In the genomic region with DNA sequence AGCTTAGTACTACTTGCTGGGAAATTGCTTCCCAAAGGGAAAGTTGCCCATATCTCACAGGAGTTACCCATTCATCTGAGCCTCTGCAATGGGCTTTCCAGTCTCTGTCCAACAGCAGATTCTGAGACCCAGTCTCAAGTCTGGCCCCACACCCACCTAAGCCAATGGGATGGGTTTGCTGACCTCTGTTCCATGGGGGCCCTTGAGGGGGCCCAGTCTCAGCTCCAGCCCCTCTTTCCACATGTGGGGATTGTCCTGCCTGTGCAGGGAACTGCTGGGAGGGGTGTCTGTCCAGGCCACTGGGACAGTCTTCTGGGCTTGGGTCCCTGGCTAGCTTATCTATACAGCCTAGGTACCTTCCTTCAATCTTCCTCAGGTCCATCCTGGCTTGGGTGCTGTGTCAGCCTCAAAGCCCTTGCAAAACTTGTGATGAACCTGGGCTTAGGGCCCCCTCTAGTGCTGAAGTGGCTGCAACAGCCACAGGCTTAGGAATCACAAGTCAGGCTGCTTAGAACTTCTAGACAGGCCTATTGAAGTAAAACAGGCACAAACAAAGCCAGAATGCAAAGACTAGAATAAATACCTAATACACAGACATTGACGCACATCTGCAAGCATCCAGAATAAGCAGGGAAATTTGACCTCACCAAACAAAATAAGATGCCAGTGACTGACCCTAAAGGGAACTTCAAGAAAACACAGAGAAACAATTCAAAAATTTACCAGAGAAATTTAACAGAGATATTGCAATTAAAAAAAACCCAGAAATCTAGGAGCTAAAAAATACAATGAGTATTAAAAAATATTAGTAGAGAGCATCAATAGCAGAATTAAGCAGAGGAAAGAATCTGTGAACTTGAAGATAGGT, we compare ENCODE assay signal across 8 cellular contexts.
A peak's percentile ranks its signal among the peaks of the same experiment; 100 is the strongest.
DNase-seq lines count a peak whose midpoint lies in the region; ATAC-seq and TF ChIP-seq lines count a peak whose summit lies in the region.

No MANE protein-coding gene starts in this region.

- DNase-seq in NK-92 treated with Interleukin-12 subunit alpha and Interleukin-12 subunit beta, amount 100 ng/mL, for 24 hours (lab: John Stamatoyannopoulos, UW): peak; percentile 16
- DNase-seq in NK-92 (lab: John Stamatoyannopoulos, UW; ENCODE audit: unreplicated experiment) (no peak), NCI-H1092 (lab: John Stamatoyannopoulos, UW) (peak; percentile 35), astrocyte of the spinal cord (ENCODE audit: low read depth, low spot score) (peak; percentile 82), iPS-NIHi7 (ENCODE audit: extremely low spot score) (peak; percentile 83)
- peak; percentile 40 for DNase-seq in T-helper 2 cell treated with Interferon-gamma antibody and Interleukin-4, amounts not matched to agents 5 μg/mL and 100 μg/mL, for 36 hours (ENCODE audit: low spot score)
- DNase-seq in stimulated activated CD4-positive, alpha-beta T cell treated with anti-CD3 and anti-CD28 coated beads, Interleukin-1b, Interleukin-23, amount 100 ng/mL, for 4 hours (ENCODE audit: low read depth in 2 of 2): peak; percentile 24 to 38

- peak; percentile 70 for ATAC-seq in HG02588 (IDR thresholded peaks at IDR 0.05; ENCODE audit: unreplicated experiment)

- TF ChIP-seq CTCF in astrocyte of the spinal cord (IDR thresholded peaks at IDR 0.05; ENCODE audit: low read depth, low read length): peak; percentile 93

- H3K27me3 Mint-ChIP-seq in T-helper 2 cell treated with Interferon-gamma antibody and Interleukin-4, amounts not matched to agents 5 μg/mL and 100 μg/mL, for 36 hours (ENCODE audit: low read depth): peaks cover 18% of the 10 kb centered on the region

- no peak overlapping the region for H3K4me3 Mint-ChIP-seq in T-helper 2 cell treated with Interferon-gamma antibody and Interleukin-4, amounts not matched to agents 5 μg/mL and 100 μg/mL, for 36 hours

- in situ Hi-C loops in astrocyte of the spinal cord (cut with HindIII; ENCODE audit: low sequenced_read_pairs): no loop called here

- H3K36me3 Mint-ChIP-seq in T-helper 2 cell treated with Interferon-gamma antibody and Interleukin-4, amounts not matched to agents 5 μg/mL and 100 μg/mL, for 36 hours (ENCODE audit: low read depth): no peaks in the 10 kb centered on the region

- no peaks in the 10 kb centered on the region for H3K9me3 Mint-ChIP-seq in T-helper 2 cell treated with Interferon-gamma antibody and Interleukin-4, amounts not matched to agents 5 μg/mL and 100 μg/mL, for 36 hours

- no peaks in the 10 kb centered on the region for H3K4me1 Mint-ChIP-seq in T-helper 2 cell treated with Interferon-gamma antibody and Interleukin-4, amounts not matched to agents 5 μg/mL and 100 μg/mL, for 36 hours (ENCODE audit: low read depth)

- H3K4me3 ChIP-seq in astrocyte of the spinal cord (ENCODE audit: low read depth, low read length): no peak overlapping the region

- H3K27ac Mint-ChIP-seq in T-helper 2 cell treated with Interferon-gamma antibody and Interleukin-4, amounts not matched to agents 5 μg/mL and 100 μg/mL, for 36 hours: no peak overlapping the region
